In genomic region chr2:238247002-238247822, GRCh38 we compare ENCODE assay signal across 15 cellular contexts.
DNase-seq lines count a peak whose midpoint lies in the region; ATAC-seq lines count a peak whose summit lies in the region.
"Had no signal": no experiment of that assay in that cellular context is flagged by ENCODE, and none has a peak within 500 bp of the region (broad histone marks: within the 10 kb centered on the region; RNA-seq: fewer than 3 reads in every experiment).

No MANE protein-coding gene starts in this region.

- no peaks in the 10 kb centered on the region for H3K9me3 Mint-ChIP-seq in stimulated activated naive CD8-positive, alpha-beta T cell treated with anti-CD3 and anti-CD28 coated beads, Interleukin-15, amount 100 ng/mL, for 72 hours
- H3K9me3 Mint-ChIP-seq: immature natural killer cell; stimulated activated naive CD8-positive, alpha-beta T cell treated with anti-CD3 and anti-CD28 coated beads, Interleukin-15, Interleukin-2, amounts not matched to agents 100 ng/mL and 50 ng/mL, for 24 hours had no signal

- H3K27me3 Mint-ChIP-seq in stimulated activated naive CD8-positive, alpha-beta T cell treated with anti-CD3 and anti-CD28 coated beads, Interleukin-15, amount 100 ng/mL, for 72 hours = no peaks in the 10 kb centered on the region
- H3K27me3 Mint-ChIP-seq: stimulated activated naive CD8-positive, alpha-beta T cell treated with anti-CD3 and anti-CD28 coated beads, Interleukin-15, Interleukin-2, amounts not matched to agents 100 ng/mL and 50 ng/mL, for 24 hours had no signal

- H3K4me1 Mint-ChIP-seq in stimulated activated naive CD8-positive, alpha-beta T cell treated with anti-CD3 and anti-CD28 coated beads, Interleukin-15, amount 100 ng/mL, for 72 hours = no peaks in the 10 kb centered on the region

- H3K4me1 ChIP-seq in adipocyte (ENCODE audit: control insufficient read depth, insufficient read depth, low read length) = peaks cover 16% of the 10 kb centered on the region
- H3K4me1 ChIP-seq in mucosa of stomach (ENCODE audit: control insufficient read depth, insufficient read depth, low read length) = peaks cover 11% of the 10 kb centered on the region
- H3K4me1 ChIP-seq: SJSA1 had no signal

- H3K27me3 ChIP-seq in adipocyte (replicated peaks; ENCODE audit: control insufficient read depth, insufficient read depth, low read length) = no peaks in the 10 kb centered on the region
- no peaks in the 10 kb centered on the region for H3K27me3 ChIP-seq in mucosa of stomach (ENCODE audit: control insufficient read depth, insufficient read depth, low read length)
- H3K27me3 ChIP-seq: SJSA1 had no signal

- H3K36me3 ChIP-seq in adipocyte (ENCODE audit: control insufficient read depth, insufficient read depth, low read length, severe bottlenecking) (peaks cover 10% of the 10 kb centered on the region), mucosa of stomach (ENCODE audit: control insufficient read depth, insufficient read depth, low read length) (peaks cover 20% of the 10 kb centered on the region)

- no peak overlapping the region for H3K4me3 ChIP-seq in adipocyte (ENCODE audit: low read length)
- H3K4me3 ChIP-seq in mucosa of stomach (ENCODE audit: low read length) = no peak overlapping the region
- H3K4me3 ChIP-seq: SJSA1 had no signal

- H3K9ac ChIP-seq in adipocyte (ENCODE audit: low read length) (no peak overlapping the region), mucosa of stomach (ENCODE audit: low read length) (peak overlapping the region; percentile 22)

- no peak for DNase-seq in stimulated activated naive CD8-positive, alpha-beta T cell treated with anti-CD3 and anti-CD28 coated beads, Interleukin-15, amount 100 ng/mL, for 72 hours
- no peak for DNase-seq in stimulated activated naive CD8-positive, alpha-beta T cell treated with anti-CD3 and anti-CD28 coated beads, Interleukin-15, Interleukin-2, amounts not matched to agents 100 U/mL and 50 U/mL, for 24 hours
- DNase-seq in adipocyte (ENCODE audit: low read depth) = peak; percentile 29
- DNase-seq in retina = no peak
- DNase-seq in NCI-H1092 (lab: John Stamatoyannopoulos, UW) = no peak
- DNase-seq: cerebellar nuclear complex, H7, immature natural killer cell, midbrain, T-helper 9 cell had no signal

- no peaks in the 10 kb centered on the region for H3K9me3 ChIP-seq in adipocyte (ENCODE audit: control insufficient read depth, low read length)
- H3K9me3 ChIP-seq in mucosa of stomach (ENCODE audit: control insufficient read depth, low read length) = no peaks in the 10 kb centered on the region
- H3K9me3 ChIP-seq: SJSA1 had no signal

- no peak for ATAC-seq in stimulated activated naive CD8-positive, alpha-beta T cell treated with anti-CD3 and anti-CD28 coated beads, Interleukin-15, amount 100 ng/mL, for 72 hours
- ATAC-seq in stimulated activated naive CD8-positive, alpha-beta T cell treated with anti-CD3 and anti-CD28 coated beads, Interleukin-15, Interleukin-2, amounts not matched to agents 100 U/mL and 50 U/mL, for 24 hours = no peak
- ATAC-seq in HG03159 (IDR thresholded peaks at IDR 0.05; ENCODE audit: unreplicated experiment) (no peak), HG02798 (IDR thresholded peaks at IDR 0.05; ENCODE audit: poor library complexity, unreplicated experiment) (no peak)

- H3K27ac Mint-ChIP-seq in stimulated activated naive CD8-positive, alpha-beta T cell treated with anti-CD3 and anti-CD28 coated beads, Interleukin-15, amount 100 ng/mL, for 72 hours = peak overlapping the region; percentile 49 to 89
- H3K27ac Mint-ChIP-seq: stimulated activated naive CD8-positive, alpha-beta T cell treated with anti-CD3 and anti-CD28 coated beads, Interleukin-15, Interleukin-2, amounts not matched to agents 100 ng/mL and 50 ng/mL, for 24 hours had no signal

- no peak overlapping the region for H3K4me3 Mint-ChIP-seq in stimulated activated naive CD8-positive, alpha-beta T cell treated with anti-CD3 and anti-CD28 coated beads, Interleukin-15, amount 100 ng/mL, for 72 hours
- H3K4me3 Mint-ChIP-seq: immature natural killer cell; stimulated activated naive CD8-positive, alpha-beta T cell treated with anti-CD3 and anti-CD28 coated beads, Interleukin-15, Interleukin-2, amounts not matched to agents 100 ng/mL and 50 ng/mL, for 24 hours had no signal
